24 cellular contexts compared by ENCODE assay signal in genomic region chr7:136046548-136046947, GRCh38.
"Had no signal": no experiment of that assay in that cellular context is flagged by ENCODE, and none has a peak within 500 bp of the region (broad histone marks: within the 10 kb centered on the region; RNA-seq: fewer than 3 reads in every experiment).

No MANE protein-coding gene starts in this region.

- H3K9me3 ChIP-seq: neutrophil, right lobe of liver, thoracic aorta, tibial artery, uterus had no signal

- H3K27ac ChIP-seq: left ventricle myocardium inferior, neural progenitor cell, neutrophil, parathyroid adenoma, right lobe of liver, skin epidermis, stomach, thoracic aorta, uterus had no signal

- H3K4me2 ChIP-seq: neural progenitor cell had no signal

- DNase-seq: islet precursor cell; left ventricle myocardium inferior; mesendoderm; naive B cell; natural killer cell; nephron progenitor cell; occipital lobe; right lobe of liver; stimulated activated CD4-positive, alpha-beta T cell treated with anti-CD3 and anti-CD28 coated beads, Interleukin-12 subunit alpha, Interleukin-12 subunit beta, amount 100 ng/mL, for 4 hours; stimulated activated CD4-positive, alpha-beta T cell treated with anti-CD3 and anti-CD28 coated beads, Interleukin-15, amount 100 ng/mL, for 24 hours; stimulated activated CD4-positive, alpha-beta T cell treated with anti-CD3 and anti-CD28 coated beads, Interleukin-2, amount 100 ng/mL, for 24 hours; stimulated activated CD4-positive, alpha-beta T cell treated with anti-CD3 and anti-CD28 coated beads, Interleukin-4, amount 100 ng/mL, for 1 hour; stimulated activated naive B cell treated with anti-CD40 and anti-IgM and Interleukin-4, amounts not matched to agents 10 μg/mL and 1 μg/mL and 100 μg/mL, for 72 hours; stimulated activated naive CD8-positive, alpha-beta T cell treated with anti-CD3 and anti-CD28 coated beads, Interleukin-15, Interleukin-2, amounts not matched to agents 100 U/mL and 50 U/mL, for 24 hours; stomach; tibial artery; uterus had no signal

- ATAC-seq: natural killer cell; stimulated activated naive B cell treated with anti-CD40 and anti-IgM and Interleukin-4, amounts not matched to agents 10 μg/mL and 1 μg/mL and 100 μg/mL, for 72 hours; stimulated activated naive CD8-positive, alpha-beta T cell treated with anti-CD3 and anti-CD28 coated beads, Interleukin-15, Interleukin-2, amounts not matched to agents 100 U/mL and 50 U/mL, for 24 hours had no signal

- H3K9ac ChIP-seq: neural progenitor cell, parathyroid adenoma had no signal

- H3K4me1 ChIP-seq: neural progenitor cell, right lobe of liver, stomach, uterus had no signal

- H3K36me3 ChIP-seq: left ventricle myocardium inferior, neural progenitor cell, neutrophil, right atrium auricular region, right lobe of liver, stomach, thoracic aorta, tibial artery, uterus had no signal

- H3K4me3 ChIP-seq: left ventricle myocardium inferior, lung, neural progenitor cell, right atrium auricular region, right lobe of liver, skin epidermis, stomach, thoracic aorta, tibial artery, uterus had no signal

- H3K79me2 ChIP-seq: parathyroid adenoma had no signal

- H2AFZ ChIP-seq: neural progenitor cell, parathyroid adenoma had no signal

- H3K27me3 ChIP-seq: neural progenitor cell, neutrophil, right atrium auricular region, right lobe of liver, stomach, tibial artery, uterus had no signal
